In the genomic region with DNA sequence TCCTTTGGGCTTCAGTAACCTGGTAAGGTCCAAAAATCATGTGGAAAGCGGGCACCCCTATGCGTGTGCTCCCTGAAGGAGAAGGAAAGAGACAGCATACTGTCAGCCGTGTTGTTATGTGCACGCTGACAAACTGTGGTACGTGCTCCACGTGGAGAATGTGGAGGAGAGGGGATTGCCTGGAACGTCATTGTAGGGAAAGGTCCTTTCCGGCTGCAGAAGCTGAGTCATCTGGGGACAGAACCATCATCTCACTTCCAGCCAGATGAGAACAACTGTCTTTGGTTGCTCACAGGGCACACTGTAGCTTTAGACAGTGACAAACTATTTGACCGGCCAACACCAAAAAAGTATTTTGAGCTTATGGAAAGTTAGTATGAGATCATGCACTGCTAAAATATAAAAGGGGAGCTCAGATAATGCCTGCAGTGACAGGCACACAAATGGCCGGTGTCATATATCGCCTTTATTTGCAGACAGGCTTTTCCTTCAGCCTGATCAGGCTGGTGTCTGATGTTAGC, we compare ENCODE assay signal across 15 cellular contexts. TPM values are rescaled to one million over a fixed set of nuclear protein-coding genes. Genes with fewer than 3 reads are reported as not detected.
DNase-seq lines count a peak whose midpoint lies in the region; ATAC-seq and TF ChIP-seq lines count a peak whose summit lies in the region.
"Had no signal": no experiment of that assay in that cellular context is flagged by ENCODE, and none has a peak within 500 bp of the region (broad histone marks: within the 10 kb centered on the region; RNA-seq: fewer than 3 reads in every experiment).

No MANE protein-coding gene starts in this region.

- DNase-seq in heart left ventricle (peak in 1 of 5 donors; percentile 42), left ventricle myocardium inferior (no peak), fibroblast of lung (ENCODE audit: low read depth in 2 of 2) (peak in 1 of 2 donors; percentile 55), type B pancreatic cell (ENCODE audit: extremely low spot score, unreplicated experiment) (no peak), mesothelial cell of epicardium (ENCODE audit: low spot score in 2 of 2, unreplicated experiment in 2 of 2) (no peak), amniotic stem cell (lab: John Stamatoyannopoulos, UW) (no peak)
- DNase-seq: activated CD4-positive, alpha-beta T cell treated with anti-CD3 and anti-CD28 coated beads, Interleukin-2, amount 10 ng/mL, durations not matched to agents 7 days and 5 days; DMS79 treated with DMSO at 0.1 percent for 48 hours; naive thymus-derived CD8-positive, alpha-beta T cell; transverse colon had no signal

- ATAC-seq in heart left ventricle (peak in 3 of 4 donors; percentile 66 to 80 (median 77)), GM21737 (IDR thresholded peaks at IDR 0.05; ENCODE audit: unreplicated experiment) (no peak)
- ATAC-seq: naive thymus-derived CD8-positive, alpha-beta T cell had no signal

- H3K4me3 Mint-ChIP-seq in type B pancreatic cell (peak overlapping the region; percentile 12), mesothelial cell of epicardium (no peak overlapping the region)
- H3K4me3 Mint-ChIP-seq: activated CD4-positive, alpha-beta T cell treated with anti-CD3 and anti-CD28 coated beads, Interleukin-2, amount 10 ng/mL, durations not matched to agents 7 days and 5 days; central memory CD8-positive, alpha-beta T cell; naive thymus-derived CD8-positive, alpha-beta T cell; T-helper 1 cell treated with Interleukin-12 subunit alpha and Interleukin-12 subunit beta and Interleukin-4 antibody, amounts not matched to agents 30 μg/mL and 1 μg/mL, for 36 hours had no signal

- H3K4me1 Mint-ChIP-seq in type B pancreatic cell (ENCODE audit: unreplicated experiment) (peaks cover 17% of the 10 kb centered on the region), mesothelial cell of epicardium (peaks cover 9% of the 10 kb centered on the region)
- H3K4me1 Mint-ChIP-seq: central memory CD8-positive, alpha-beta T cell had no signal

- peak overlapping the region; percentile 49 for H2AFZ ChIP-seq in fibroblast of lung (ENCODE audit: low read length)

- H3K27me3 ChIP-seq in heart left ventricle (no peaks in the 10 kb centered on the region), left ventricle myocardium inferior (ENCODE audit: low read depth) (no peaks in the 10 kb centered on the region), fibroblast of lung (ENCODE audit: control insufficient read depth, insufficient read depth, low read length) (no peaks in the 10 kb centered on the region)
- H3K27me3 ChIP-seq: transverse colon had no signal

- H3K9me3 ChIP-seq in heart left ventricle: no peaks in the 10 kb centered on the region
- H3K9me3 ChIP-seq in left ventricle myocardium inferior (replicated peaks): no peaks in the 10 kb centered on the region
- no peaks in the 10 kb centered on the region for H3K9me3 ChIP-seq in fibroblast of lung (ENCODE audit: control insufficient read depth, insufficient read depth, low read depth, low read length)
- H3K9me3 ChIP-seq: transverse colon had no signal

- H3K79me2 ChIP-seq in fibroblast of lung (ENCODE audit: control insufficient read depth, insufficient read depth, low read length): no peaks in the 10 kb centered on the region

- intact Hi-C loops in heart left ventricle (cut with DNase I): no loop called here
- intact Hi-C loops in left ventricle myocardium inferior (cut with micrococcal nuclease): no loop called here

- H3K36me3 Mint-ChIP-seq in type B pancreatic cell (no peaks in the 10 kb centered on the region), mesothelial cell of epicardium (no peaks in the 10 kb centered on the region)

- H4K20me1 ChIP-seq in fibroblast of lung (ENCODE audit: control insufficient read depth, extremely low read depth, insufficient read depth, low read length): no peaks in the 10 kb centered on the region

- H3K27ac Mint-ChIP-seq in type B pancreatic cell (peak overlapping the region; percentile 33), mesothelial cell of epicardium (no peak overlapping the region)
- H3K27ac Mint-ChIP-seq: activated CD4-positive, alpha-beta T cell treated with anti-CD3 and anti-CD28 coated beads, Interleukin-2, amount 10 ng/mL, durations not matched to agents 7 days and 5 days; activated T-helper 2 cell treated with anti-CD3 and anti-CD28 coated beads, Interferon-gamma antibody, Interleukin-2, Interleukin-4, amounts not matched to agents 10 μg/mL and 5 μg/mL and 100 μg/mL, durations not matched to agents 14 hours and 24 hours and 36 hours; naive thymus-derived CD8-positive, alpha-beta T cell; T-helper 1 cell treated with Interleukin-12 subunit alpha and Interleukin-12 subunit beta and Interleukin-4 antibody, amounts not matched to agents 30 μg/mL and 1 μg/mL, for 36 hours had no signal

- H3K36me3 ChIP-seq in heart left ventricle (no peaks in the 10 kb centered on the region), left ventricle myocardium inferior (no peaks in the 10 kb centered on the region), fibroblast of lung (ENCODE audit: control insufficient read depth, insufficient read depth, low read length) (no peaks in the 10 kb centered on the region)
- H3K36me3 ChIP-seq: transverse colon had no signal

- no peak overlapping the region for H3K4me2 ChIP-seq in fibroblast of lung (ENCODE audit: extremely low read depth, insufficient read depth, low read length)

- H3K9ac ChIP-seq in fibroblast of lung (ENCODE audit: insufficient read depth, low read length): no peak overlapping the region

- H3K9me3 Mint-ChIP-seq in type B pancreatic cell (peaks cover 4% of the 10 kb centered on the region), mesothelial cell of epicardium (peaks cover 3% of the 10 kb centered on the region)
- H3K9me3 Mint-ChIP-seq: activated CD4-positive, alpha-beta T cell treated with anti-CD3 and anti-CD28 coated beads, Interleukin-2, amount 10 ng/mL, durations not matched to agents 7 days and 5 days; activated T-helper 2 cell treated with anti-CD3 and anti-CD28 coated beads, Interferon-gamma antibody, Interleukin-2, Interleukin-4, amounts not matched to agents 10 μg/mL and 5 μg/mL and 100 μg/mL, durations not matched to agents 14 hours and 24 hours and 36 hours; central memory CD8-positive, alpha-beta T cell; T-helper 1 cell treated with Interleukin-12 subunit alpha and Interleukin-12 subunit beta and Interleukin-4 antibody, amounts not matched to agents 30 μg/mL and 1 μg/mL, for 36 hours had no signal

- H3K4me1 ChIP-seq in heart left ventricle (peaks cover 0 to 11% (median 2%) of the 10 kb centered on the region in 12 donors), left ventricle myocardium inferior (peaks cover 18% of the 10 kb centered on the region), fibroblast of lung (ENCODE audit: control insufficient read depth, extremely low read depth, insufficient read depth, low read length) (peaks cover 1% of the 10 kb centered on the region)
- H3K4me1 ChIP-seq: transverse colon had no signal

- TF ChIP-seq CTCF in heart left ventricle (IDR thresholded peaks at IDR 0.05): no peak
- TF ChIP-seq CTCF in left ventricle myocardium inferior (IDR thresholded peaks at IDR 0.05; ENCODE audit: borderline replicate concordance): no peak
- no peak for TF ChIP-seq CTCF in fibroblast of lung (conservative IDR thresholded peaks at IDR 0.05 in 1 of 2, IDR thresholded peaks at IDR 0.05 in 1 of 2; ENCODE audit: low read depth in 1 of 2, low read length in 2 of 2)
- TF ChIP-seq CTCF in type B pancreatic cell (conservative IDR thresholded peaks at IDR 0.05): no peak
- no peak for TF ChIP-seq CTCF in mesothelial cell of epicardium (IDR thresholded peaks at IDR 0.05; ENCODE audit: unreplicated experiment)

- WGBS in heart left ventricle, 4 donors: 39 to 48% (median 46%) methylated on average over 10 to 11 of the region's 11 CpGs

- H3K27me3 Mint-ChIP-seq in type B pancreatic cell (peaks cover 6% of the 10 kb centered on the region), mesothelial cell of epicardium (ENCODE audit: low read depth) (peaks cover 3% of the 10 kb centered on the region)

- H3K4me3 ChIP-seq in heart left ventricle: no peak overlapping the region
- H3K4me3 ChIP-seq in left ventricle myocardium inferior: no peak overlapping the region
- H3K4me3 ChIP-seq in fibroblast of lung (replicated peaks in 1 of 4; ENCODE audit: control extremely low read depth in 1 of 4, insufficient read depth in 1 of 4, low read depth in 3 of 4, low read length in 4 of 4): no peak overlapping the region
- H3K4me3 ChIP-seq: transverse colon had no signal

- no peak for TF ChIP-seq POLR2A in heart left ventricle (IDR thresholded peaks at IDR 0.05)

- peak overlapping the region in 1 of 12 donors; percentile 16 for H3K27ac ChIP-seq in heart left ventricle
- H3K27ac ChIP-seq in left ventricle myocardium inferior (replicated peaks): no peak overlapping the region
- H3K27ac ChIP-seq in fibroblast of lung (ENCODE audit: insufficient read depth, low read length): no peak overlapping the region
- H3K27ac ChIP-seq: transverse colon had no signal

TF ChIP-seq in PFSK-1, 5 proteins besides CTCF, POLR2A, EP300 and RAD21:
- TF ChIP-seq SIN3A (IDR thresholded peaks at IDR 0.05; ENCODE audit: borderline replicate concordance, insufficient read depth, low read length) (peak; percentile 91; the same call in 1 of the 2 replicates), POLR2AphosphoS5 (IDR thresholded peaks at IDR 0.05; ENCODE audit: low read depth, low read length) (no peak)

RNA-seq across cellular contexts. Expression of a gene that starts 38.8 kb away (rescaled TPM):
- total RNA-seq in heart left ventricle (10 to 100 TPM; 20.4 to 38.2 (median 29.1) TPM), left ventricle myocardium inferior (40.6 TPM), fibroblast of lung (40.8 and 64.1 TPM in 2 replicates), type B pancreatic cell (ENCODE audit: low replicate concordance) (18.8 and 42.3 TPM in 2 replicates), mesothelial cell of epicardium (52.4 to 59.2 TPM (median 56.1 TPM) in 3 replicates)
- polyA plus RNA-seq in heart left ventricle (10 to 100 TPM; 14.7 to 21.1 TPM), fibroblast of lung (10.7 and 11.1 TPM in 2 replicates)
- polyA plus RNA-seq in PFSK-1 (2012; ENCODE audit: insufficient read length, low read depth): 75.2 TPM
- polyA plus RNA-seq in fibroblast of lung (2012): 17.2 and 17.7 TPM in 2 replicates
- 31.0 and 33.8 TPM in 2 replicates for polyA minus RNA-seq in fibroblast of lung (ENCODE audit: low replicate concordance)
